In genomic region chr4:6309755-6310154, GRCh38 we compare ENCODE assay signal across 10 cellular contexts. TPM values are rescaled to one million over a fixed set of nuclear protein-coding genes. Genes with fewer than 3 reads are reported as not detected.
DNase-seq lines count a peak whose midpoint lies in the region; ATAC-seq and TF ChIP-seq lines count a peak whose summit lies in the region.
"Had no signal": no experiment of that assay in that cellular context is flagged by ENCODE, and none has a peak within 500 bp of the region (broad histone marks: within the 10 kb centered on the region; RNA-seq: fewer than 3 reads in every experiment).

No MANE protein-coding gene starts in this region.

- H3K36me3 Mint-ChIP-seq in endodermal cell (ENCODE audit: low read depth), result no peaks in the 10 kb centered on the region

- CTCF ChIA-PET in GM10248 (lab: Yijun Ruan, JAX), result interaction anchor here (1.1 kb wide), 2 partner anchors 13 to 22 kb away, joined by 3 read pairs; no protein-coding TSS in a partner anchor

- WGBS in endodermal cell (ENCODE audit: insufficient coverage in 1 of 2, insufficient read length in 1 of 2), 2 experiments, result 88 to 91% methylated on average over 5 to 8 of the region's 8 CpGs

- H3K27ac Mint-ChIP-seq in endodermal cell, result no peak overlapping the region

- H3K27me3 ChIP-seq in BE2C (no peaks in the 10 kb centered on the region), H7 (ENCODE audit: control insufficient read depth, insufficient read depth, low read length) (peaks cover 9% of the 10 kb centered on the region), endodermal cell (ENCODE audit: control insufficient read depth, insufficient read depth, low read length, poor library complexity, severe bottlenecking) (peaks cover 11% of the 10 kb centered on the region), neuron (ENCODE audit: insufficient read depth, low read length) (no peaks in the 10 kb centered on the region)

- no peaks in the 10 kb centered on the region for H3K9me3 ChIP-seq in BE2C
- H3K9me3 ChIP-seq in endodermal cell (ENCODE audit: control insufficient read depth, low read length), result no peaks in the 10 kb centered on the region
- no peaks in the 10 kb centered on the region for H3K9me3 ChIP-seq in neuron (ENCODE audit: low read length)

- peak overlapping the region; percentile 2 for H3K9ac ChIP-seq in endodermal cell (ENCODE audit: extremely low read depth, low read length, poor library complexity, severe bottlenecking)

- peaks cover 12% of the 10 kb centered on the region for H3K9me3 Mint-ChIP-seq in endodermal cell

- peaks cover 35% of the 10 kb centered on the region for H3K27me3 Mint-ChIP-seq in endodermal cell (ENCODE audit: insufficient read depth)

- H3K36me3 ChIP-seq in BE2C (no peaks in the 10 kb centered on the region), H7 (replicated peaks; ENCODE audit: control insufficient read depth, insufficient read depth, low read length) (no peaks in the 10 kb centered on the region), endodermal cell (ENCODE audit: control insufficient read depth, insufficient read depth, low read length) (no peaks in the 10 kb centered on the region), neuron (ENCODE audit: insufficient read depth, low read length) (no peaks in the 10 kb centered on the region)

- H3K4me1 Mint-ChIP-seq in endodermal cell, result peaks cover 6% of the 10 kb centered on the region

- TF ChIP-seq CTCF in BE2C (IDR thresholded peaks at IDR 0.05; ENCODE audit: low read depth, low read length), result no peak
- no peak for TF ChIP-seq CTCF in endodermal cell (conservative IDR thresholded peaks at IDR 0.05)
- TF ChIP-seq CTCF in GM10248 (IDR thresholded peaks at IDR 0.05; ENCODE audit: control extremely low read depth, extremely low read depth, low read depth, missing control alignments), result no peak

- H3K4me3 ChIP-seq in BE2C (ENCODE audit: low read depth, low read length), result peak overlapping the region; percentile 67
- H3K4me3 ChIP-seq in H7 (ENCODE audit: insufficient read depth, low read depth, low read length), result peak overlapping the region; percentile 68; the same call in 1 of the 2 replicates
- peak overlapping the region; percentile 65 for H3K4me3 ChIP-seq in endodermal cell (ENCODE audit: low read length)
- peak overlapping the region; percentile 59 for H3K4me3 ChIP-seq in neuron (ENCODE audit: low read length)

- ATAC-seq in HG03159 (IDR thresholded peaks at IDR 0.05; ENCODE audit: unreplicated experiment), result no peak

- peak overlapping the region; percentile 97 for H2AFZ ChIP-seq in neuron (ENCODE audit: low read depth, low read length)

- H3K4me1 ChIP-seq in BE2C (no peaks in the 10 kb centered on the region), endodermal cell (ENCODE audit: control insufficient read depth, insufficient read depth, low read length) (no peaks in the 10 kb centered on the region), neuron (ENCODE audit: insufficient read depth, low read length) (peaks cover 3% of the 10 kb centered on the region)

- DNase-seq in BE2C (no peak), H7 (no peak), endodermal cell (no peak), GM10248 (ENCODE audit: extremely low spot score) (no peak), NCI-H128 (lab: John Stamatoyannopoulos, UW; ENCODE audit: unreplicated experiment) (no peak), cerebellar nuclear complex (lab: John Stamatoyannopoulos, UW) (no peak)
- DNase-seq: NCI-H226, RPMI8226 had no signal

- peak overlapping the region; percentile 41 for H3K4me3 Mint-ChIP-seq in endodermal cell

- POLR2A ChIA-PET in GM10248 (lab: Yijun Ruan, JAX), result no interaction called here

- H3K27ac ChIP-seq in endodermal cell (ENCODE audit: low read depth, low read length), result no peak overlapping the region

RNA-seq across cellular contexts. Expression of gene WFS1, which starts 40.1 kb away (rescaled TPM):
- polyA plus RNA-seq in BE2C (2012; ENCODE audit: insufficient read depth, insufficient read length, low read depth), result 32.8 TPM
- total RNA-seq in H7 (2014; rRNA removed; shearing (Covaris generic)), result 21.0 and 22.6 TPM in 2 replicates
- total RNA-seq in endodermal cell, result 10 to 100 TPM; 25.3 to 26.1 TPM
- polyA plus RNA-seq in endodermal cell (2013, experiment 1 of 2), result 23.8 TPM
- polyA plus RNA-seq in endodermal cell (2013, experiment 2 of 2), result 24.1 TPM
